In genomic region chr7:119465798-119466305, GRCh38 we compare ENCODE assay signal across 26 cellular contexts.
"Had no signal": no experiment of that assay in that cellular context is flagged by ENCODE, and none has a peak within 500 bp of the region (broad histone marks: within the 10 kb centered on the region; RNA-seq: fewer than 3 reads in every experiment).

No MANE protein-coding gene starts in this region.

- H3K9me3 ChIP-seq: neutrophil, psoas muscle, right lobe of liver, sigmoid colon, suprapubic skin, testis, tibial artery, transverse colon, upper lobe of right lung, uterus had no signal

- FAIRE-seq: small intestine had no signal

- DNase-seq: naive B cell; naive thymus-derived CD8-positive, alpha-beta T cell; nephron progenitor cell; nucleus accumbens; posterior cingulate gyrus; psoas muscle; right cardiac atrium; right lobe of liver; sigmoid colon; small intestine; stimulated activated CD4-positive, alpha-beta T cell treated with anti-CD3 and anti-CD28 coated beads, Interleukin-15, amount 100 ng/mL, for 24 hours; stimulated activated CD4-positive, alpha-beta T cell treated with anti-CD3 and anti-CD28 coated beads, Interleukin-2, amount 100 ng/mL, for 24 hours; stimulated activated CD4-positive, alpha-beta T cell treated with anti-CD3 and anti-CD28 coated beads, Interleukin-2, amount 100 ng/mL, for 48 hours; stimulated activated CD4-positive, alpha-beta T cell treated with anti-CD3 and anti-CD28 coated beads, Interleukin-4, amount 100 ng/mL, for 24 hours; stimulated activated naive B cell treated with anti-CD40 and anti-IgM and Interleukin-4, amounts not matched to agents 10 μg/mL and 1 μg/mL and 100 μg/mL, for 72 hours; stimulated activated naive CD4-positive, alpha-beta T cell treated with Interleukin-2 at 50 U/mL for 16 hours; testis; tibial artery; transverse colon; upper lobe of right lung; uterus had no signal

- H3K4me3 ChIP-seq: psoas muscle, right lobe of liver, sigmoid colon, suprapubic skin, testis, tibial artery, transverse colon, upper lobe of right lung, uterus had no signal

- H2AFZ ChIP-seq: parathyroid adenoma had no signal

- H3K4me1 ChIP-seq: parathyroid adenoma, psoas muscle, sigmoid colon, suprapubic skin, testis, tibial artery, transverse colon, upper lobe of right lung, uterus had no signal

- H3K27me3 ChIP-seq: neutrophil, right lobe of liver, sigmoid colon, suprapubic skin, testis, tibial artery, transverse colon, upper lobe of right lung, uterus had no signal

- H3K79me2 ChIP-seq: parathyroid adenoma had no signal

- H3K27ac ChIP-seq: neutrophil, parathyroid adenoma, psoas muscle, right lobe of liver, sigmoid colon, suprapubic skin, testis, tibial artery, transverse colon, upper lobe of right lung, uterus had no signal

- H3K9ac ChIP-seq: parathyroid adenoma had no signal

- H3K36me3 ChIP-seq: neutrophil, right lobe of liver, sigmoid colon, suprapubic skin, tibial artery, transverse colon, upper lobe of right lung, uterus had no signal

- ATAC-seq: naive thymus-derived CD8-positive, alpha-beta T cell; natural killer cell treated with Interleukin-12 subunit alpha and Interleukin-12 subunit beta and Interleukin-15 and Interleukin-18, amount 100 ng/mL, for 72 hours; psoas muscle; right cardiac atrium; stimulated activated effector memory CD8-positive, alpha-beta T cell treated with anti-CD3 and anti-CD28 coated beads, Interleukin-12 subunit alpha, Interleukin-12 subunit beta, amount 100 ng/mL, for 72 hours; stimulated activated naive B cell treated with anti-CD40 and anti-IgM and Interleukin-4, amounts not matched to agents 10 μg/mL and 1 μg/mL and 100 μg/mL, for 72 hours; upper lobe of right lung had no signal
